Comparison of ENCODE assay signal across 8 cellular contexts in genomic region chr10:46030091-46030937, GRCh38. TPM values are rescaled to one million over a fixed set of nuclear protein-coding genes. Genes with fewer than 3 reads are reported as not detected.
DNase-seq lines count a peak whose midpoint lies in the region; ATAC-seq and TF ChIP-seq lines count a peak whose summit lies in the region.

TSS of gene NCOA4 (minus strand) at chr10:46030623. CDS start at chr10:46016680, 13,943 bp downstream.

- no peaks in the 10 kb centered on the region for H3K9me3 Mint-ChIP-seq in activated T-cell treated with anti-CD3 and anti-CD28 coated beads, Interleukin-2, amount 50 U/mL, for 4 hours

- H3K9me3 ChIP-seq in esophagus muscularis mucosa: no peaks in the 10 kb centered on the region

- no peaks in the 10 kb centered on the region for H3K27me3 ChIP-seq in esophagus muscularis mucosa

- DNase-seq in DMS53 treated with DMSO at 0.1 percent for 48 hours (lab: John Stamatoyannopoulos, UW; ENCODE audit: unreplicated experiment) (peak; percentile 95), KBM-7 (peak; percentile 97), esophagus muscularis mucosa (ENCODE audit: extremely low spot score) (peak; percentile 98), myocyte (ENCODE audit: low read depth) (peak; percentile 99)
- DNase-seq in activated T-cell treated with anti-CD3 and anti-CD28 coated beads, Interleukin-2, amount 50 U/mL, for 4 hours: peak; percentile 94
- DNase-seq in stimulated activated CD8-positive, alpha-beta memory T cell treated with anti-CD3 and anti-CD28 coated beads, Interleukin-7, amount 100 ng/mL, for 48 hours (ENCODE audit: extremely low read depth in 1 of 2, low read depth in 1 of 2): peak; percentile 85 to 96

- peaks cover 2% of the 10 kb centered on the region for H3K27me3 Mint-ChIP-seq in activated T-cell treated with anti-CD3 and anti-CD28 coated beads, Interleukin-2, amount 50 U/mL, for 4 hours (ENCODE audit: low read depth)

- WGBS in esophagus muscularis mucosa: under 1% methylated on average over 53 of the region's 59 CpGs

- intact Hi-C loops in esophagus muscularis mucosa (cut with DNase I): no loop called here

- ATAC-seq in GM21717 (IDR thresholded peaks at IDR 0.05; ENCODE audit: unreplicated experiment): peak; percentile 96
- ATAC-seq in activated T-cell treated with anti-CD3 and anti-CD28 coated beads, Interleukin-2, amount 50 U/mL, for 4 hours: peak; percentile 97 to 99

- peaks cover 42 to 51% (median 50%) of the 10 kb centered on the region in 4 donors for H3K4me1 ChIP-seq in esophagus muscularis mucosa

- H3K4me3 Mint-ChIP-seq in activated T-cell treated with anti-CD3 and anti-CD28 coated beads, Interleukin-2, amount 50 U/mL, for 4 hours: peak within 1 kb of the TSS; percentile 94

- peaks cover 4% of the 10 kb centered on the region for H3K36me3 Mint-ChIP-seq in activated T-cell treated with anti-CD3 and anti-CD28 coated beads, Interleukin-2, amount 50 U/mL, for 4 hours (ENCODE audit: insufficient read depth)

- no peak for TF ChIP-seq POLR2A in esophagus muscularis mucosa (IDR thresholded peaks at IDR 0.05; ENCODE audit: low read depth)

- in situ Hi-C loops in KBM-7 (cut with MboI; ENCODE audit: low pct_unique_long_range_greater_than_20kb, low sequenced_read_pairs): no loop called here

- peak; percentile 63 to 79 (median 76) for TF ChIP-seq CTCF in esophagus muscularis mucosa (IDR thresholded peaks at IDR 0.05)

- H3K36me3 ChIP-seq in esophagus muscularis mucosa: no peaks in the 10 kb centered on the region

- no peak for TF ChIP-seq EP300 in esophagus muscularis mucosa (IDR thresholded peaks at IDR 0.05)

- peaks cover 47% of the 10 kb centered on the region for H3K4me1 Mint-ChIP-seq in activated T-cell treated with anti-CD3 and anti-CD28 coated beads, Interleukin-2, amount 50 U/mL, for 4 hours (ENCODE audit: low read depth)

- H3K4me3 ChIP-seq in esophagus muscularis mucosa: peak within 1 kb of the TSS; percentile 76 to 89 (median 88)

- H3K27ac ChIP-seq in esophagus muscularis mucosa (replicated peaks in 1 of 4): peak within 1 kb of the TSS; percentile 88 to 95 (median 93)

TF ChIP-seq in PFSK-1, 5 proteins besides CTCF, POLR2A, EP300 and RAD21:
- TF ChIP-seq TAF1 (IDR thresholded peaks at IDR 0.05; ENCODE audit: borderline replicate concordance, insufficient read depth, low read length) (peak; percentile 73; the same call in 1 of the 2 replicates), SIN3A (IDR thresholded peaks at IDR 0.05; ENCODE audit: borderline replicate concordance, insufficient read depth, low read length) (peak; percentile 91; the same call in 1 of the 2 replicates), FOXP2 (optimal IDR thresholded peaks at IDR 0.05; ENCODE audit: borderline replicate concordance, extremely low read depth, extremely low read length, insufficient read depth) (no peak), REST (IDR thresholded peaks at IDR 0.05; ENCODE audit: insufficient read depth in 1 of 2, low read depth in 2 of 2, low read length in 2 of 2) (no peak), POLR2AphosphoS5 (IDR thresholded peaks at IDR 0.05; ENCODE audit: low read depth, low read length) (peak; percentile 96)

RNA-seq across cellular contexts. Expression of gene NCOA4, which starts in this region (rescaled TPM):
- polyA plus RNA-seq in PFSK-1 (2012; ENCODE audit: insufficient read length, low read depth): 42.0 TPM
- total RNA-seq in activated T-cell treated with anti-CD3 and anti-CD28 coated beads, Interleukin-2, amount 50 U/mL, for 4 hours: 10 to 100 TPM; 83.3 to 90.7 (median 89.1) TPM
- total RNA-seq in esophagus muscularis mucosa: 100 to 1,000 TPM; 147 to 170 (median 157) TPM
- 139 and 181 TPM in 2 replicates for total RNA-seq in myocyte
- polyA plus RNA-seq in myocyte (2012): 62.5 TPM

Comparison
In these comparisons a context has a peak if more than half of its experiments do, and no peak if none do; other contexts are left out.
1. Peak in every context shown above with its lines: DNase-seq, ATAC-seq, H3K4me3 ChIP-seq and H3K27ac ChIP-seq.